Comparison of ENCODE assay signal across 8 cellular contexts in genomic region chr9:18442629-18443491, GRCh38. TPM values are rescaled to one million over a fixed set of nuclear protein-coding genes. Genes with fewer than 3 reads are reported as not detected.
DNase-seq lines count a peak whose midpoint lies in the region; ATAC-seq and TF ChIP-seq lines count a peak whose summit lies in the region.

No MANE protein-coding gene starts in this region.

- 4% methylated on average over 6 of the region's 6 CpGs for WGBS in right lobe of liver (ENCODE audit: insufficient coverage, low coverage, low lambda C conversion rate, missing lambda C conversion rate)

- H3K4me1 Mint-ChIP-seq in activated B cell treated with CpG ODN at 0.5 μM for 24 hours, result no peaks in the 10 kb centered on the region

- no peaks in the 10 kb centered on the region for H3K9me3 ChIP-seq in right lobe of liver

- no peak overlapping the region for H3K27ac ChIP-seq in coronary artery
- no peak overlapping the region for H3K27ac ChIP-seq in right lobe of liver

- DNase-seq in AG20443 (ENCODE audit: low spot score) (peak; percentile 82), NCI-H2107 (lab: John Stamatoyannopoulos, UW) (peak; percentile 48), activated B cell treated with CpG ODN at 0.5 μM for 24 hours (no peak), coronary artery (ENCODE audit: low spot score) (peak; percentile 80), right lobe of liver (peak; percentile 69 to 75 (median 73))
- DNase-seq in stimulated activated CD8-positive, alpha-beta memory T cell treated with anti-CD3 and anti-CD28 coated beads, Interleukin-12 subunit alpha, Interleukin-12 subunit beta, amount 100 ng/mL, for 1 hour (ENCODE audit: low read depth), result peak; percentile 7

- TF ChIP-seq CTCF in activated B cell treated with CpG ODN at 0.5 μM for 24 hours (IDR thresholded peaks at IDR 0.05) (no peak), coronary artery (IDR thresholded peaks at IDR 0.05) (peak; percentile 72), right lobe of liver (IDR thresholded peaks at IDR 0.05) (peak; percentile 76 to 95 (median 94))

- no peak for TF ChIP-seq POLR2A in right lobe of liver (IDR thresholded peaks at IDR 0.05)

- ATAC-seq in GM18868 (IDR thresholded peaks at IDR 0.05; ENCODE audit: unreplicated experiment) (peak; percentile 91), HG03045 (IDR thresholded peaks at IDR 0.05; ENCODE audit: unreplicated experiment) (peak; percentile 88), activated B cell treated with CpG ODN at 0.5 μM for 24 hours (ENCODE audit: low read depth) (peak; percentile 45), right lobe of liver (peak; percentile 63 to 80 (median 68))

- no peaks in the 10 kb centered on the region for H3K27me3 ChIP-seq in right lobe of liver

- no peaks in the 10 kb centered on the region for H3K36me3 ChIP-seq in right lobe of liver

- H3K4me3 ChIP-seq in coronary artery, result no peak overlapping the region
- H3K4me3 ChIP-seq in right lobe of liver, result no peak overlapping the region

- POLR2A ChIA-PET in activated B cell treated with CpG ODN at 0.5 μM for 24 hours (lab: Charles Lee), result no interaction called here

- CTCF ChIA-PET in activated B cell treated with CpG ODN at 0.5 μM for 24 hours (lab: Charles Lee), result interaction anchor here (0.7 to 2.0 kb wide), 5 partner anchors 9 to 632 kb away, joined by 3 to 10 read pairs (median 4); no protein-coding TSS in a partner anchor

- intact Hi-C loops in activated B cell treated with CpG ODN at 0.5 μM for 24 hours (cut with micrococcal nuclease), result loop anchor here (2.0 to 10.0 kb wide), 2 partner anchors 638 to 1014 kb away; no protein-coding TSS in a partner anchor
- intact Hi-C loops in right lobe of liver (cut with DNase I), result loop anchor here in 1 of 2 donors (10.0 kb wide), 1 partner anchor 188 kb away; no protein-coding TSS in a partner anchor

- H3K9me3 Mint-ChIP-seq in activated B cell treated with CpG ODN at 0.5 μM for 24 hours, result no peaks in the 10 kb centered on the region

- H3K4me3 Mint-ChIP-seq in activated B cell treated with CpG ODN at 0.5 μM for 24 hours, result no peak overlapping the region

- peaks cover 11% of the 10 kb centered on the region for H3K27me3 Mint-ChIP-seq in activated B cell treated with CpG ODN at 0.5 μM for 24 hours

- peaks cover 0 to 17% (median 7%) of the 10 kb centered on the region in 4 donors for H3K4me1 ChIP-seq in right lobe of liver

- H3K36me3 Mint-ChIP-seq in activated B cell treated with CpG ODN at 0.5 μM for 24 hours (ENCODE audit: low read depth), result no peaks in the 10 kb centered on the region

- H3K27ac Mint-ChIP-seq in activated B cell treated with CpG ODN at 0.5 μM for 24 hours, result no peak overlapping the region

RNA-seq across cellular contexts. Expression of gene ADAMTSL1, which starts 31.1 kb away (rescaled TPM):
- total RNA-seq in activated B cell treated with CpG ODN at 0.5 μM for 24 hours, result not detected in 2 replicates
- 1 to 10 TPM in 2 of 6 experiments, under 1 TPM in 4; 0.73 to 2.1 (median 0.89) TPM for total RNA-seq in right lobe of liver
